In the genomic region with DNA sequence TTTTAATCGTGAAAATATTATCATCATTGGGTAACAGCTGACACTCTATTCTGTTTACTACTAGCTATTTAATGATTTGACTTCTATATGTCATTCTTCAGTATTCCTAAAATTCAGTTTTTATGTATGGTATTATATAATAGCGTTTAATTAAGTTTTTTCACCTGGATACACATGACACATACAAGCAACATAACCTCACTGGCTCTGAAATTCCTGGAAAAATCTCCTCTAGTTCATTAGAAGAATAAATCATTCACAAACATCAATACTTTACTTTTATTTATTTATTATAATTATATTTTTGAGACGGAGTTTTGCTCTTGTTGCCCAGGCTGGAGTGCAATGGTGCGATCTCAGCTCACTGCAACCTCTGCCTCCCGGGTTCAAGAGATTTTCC, we compare ENCODE assay signal across 9 cellular contexts.
"Had no signal": no experiment of that assay in that cellular context is flagged by ENCODE, and none has a peak within 500 bp of the region (broad histone marks: within the 10 kb centered on the region; RNA-seq: fewer than 3 reads in every experiment).

No MANE protein-coding gene starts in this region.

- H2AFZ ChIP-seq: GM23248 had no signal

- H3K4me2 ChIP-seq: KMS-11 had no signal

- DNase-seq: GM23248, GOT3, H7, HFFc6, KBM-7 had no signal

- H3K4me1 ChIP-seq: HAP-1 had no signal

- ATAC-seq: HCT116 had no signal

- H3K9me3 ChIP-seq: HAP-1 had no signal

- H3K27ac ChIP-seq: GM23248, HL-60, KMS-11 had no signal

- H3K4me3 ChIP-seq: GM23248, HAP-1 had no signal

- H3K9ac ChIP-seq: GM23248, KMS-11 had no signal
